Comparison of ENCODE assay signal across 11 cellular contexts in genomic region chr5:616342-617039, GRCh38. TPM values are rescaled to one million over a fixed set of nuclear protein-coding genes. Genes with fewer than 3 reads are reported as not detected.
A peak's percentile ranks its signal among the peaks of the same experiment; 100 is the strongest.
DNase-seq lines count a peak whose midpoint lies in the region; ATAC-seq and TF ChIP-seq lines count a peak whose summit lies in the region.
"Had no signal": no experiment of that assay in that cellular context is flagged by ENCODE, and none has a peak within 500 bp of the region (broad histone marks: within the 10 kb centered on the region; RNA-seq: fewer than 3 reads in every experiment).

No MANE protein-coding gene starts in this region.

- peaks cover 59% of the 10 kb centered on the region for H3K79me2 ChIP-seq in Loucy (ENCODE audit: insufficient read depth, low read length)

- ATAC-seq in omental fat pad (ENCODE audit: low FRiP score) (no peak), GM19324 (IDR thresholded peaks at IDR 0.05; ENCODE audit: low FRiP score, unreplicated experiment) (no peak), HG03378 (IDR thresholded peaks at IDR 0.05; ENCODE audit: unreplicated experiment) (no peak)
- ATAC-seq: effector memory CD8-positive, alpha-beta T cell had no signal

- H3K9ac ChIP-seq in Loucy (ENCODE audit: low read depth, low read length, poor library complexity, severe bottlenecking): no peak overlapping the region

- no peaks in the 10 kb centered on the region; the same call in 1 of the 2 replicates for H3F3A ChIP-seq in Loucy (ENCODE audit: low read depth)

- H3K36me3 ChIP-seq in Loucy (ENCODE audit: insufficient read depth, low read length): peaks cover 30% of the 10 kb centered on the region

- peak overlapping the region; percentile 48 for H3K4me2 ChIP-seq in Loucy (ENCODE audit: low read depth, low read length, poor library complexity, severe bottlenecking)

- H3K9me3 ChIP-seq in Loucy (ENCODE audit: insufficient read depth, low read depth, low read length): peaks cover 7% of the 10 kb centered on the region; the same call in 1 of the 2 replicates

- no peaks in the 10 kb centered on the region for H3K27me3 ChIP-seq in Loucy (ENCODE audit: insufficient read depth, low read length, poor library complexity, severe bottlenecking)

- TF ChIP-seq CTCF in Loucy (conservative IDR thresholded peaks at IDR 0.05; ENCODE audit: low read length): peak; percentile 50; the same call in 1 of the 2 replicates
- no peak for TF ChIP-seq CTCF in omental fat pad (IDR thresholded peaks at IDR 0.05)

- DNase-seq in ELR (ENCODE audit: low read depth) (peak; percentile 14), cerebellar cortex (ENCODE audit: low spot score) (peak; percentile 17), omental fat pad (ENCODE audit: low spot score) (peak; percentile 3), middle frontal gyrus (ENCODE audit: extremely low spot score, low spot score) (no peak)
- DNase-seq: amygdala; effector memory CD8-positive, alpha-beta T cell; SW 1271 had no signal

- H2AFZ ChIP-seq in Loucy (ENCODE audit: low read length): no peak overlapping the region

- H3K9me2 ChIP-seq in Loucy (replicated peaks; ENCODE audit: low read depth, low read length): no peaks in the 10 kb centered on the region

- H3K4me1 ChIP-seq in Loucy (ENCODE audit: insufficient read depth, low read length, poor library complexity, severe bottlenecking): peaks cover 20% of the 10 kb centered on the region

- peaks cover 20% of the 10 kb centered on the region for H4K20me1 ChIP-seq in Loucy (ENCODE audit: insufficient read depth, low read length, poor library complexity, severe bottlenecking)

- H3K4me3 ChIP-seq in Loucy (ENCODE audit: low read length, poor library complexity, severe bottlenecking): peak overlapping the region; percentile 5
- H3K4me3 ChIP-seq: lung had no signal

RNA-seq across cellular contexts. Expression of gene CEP72, which starts 4.4 kb away (rescaled TPM):
- total RNA-seq in omental fat pad: 1 to 10 TPM; 1.1 to 2.0 (median 1.7) TPM
